8 cellular contexts compared by ENCODE assay signal in the genomic region with DNA sequence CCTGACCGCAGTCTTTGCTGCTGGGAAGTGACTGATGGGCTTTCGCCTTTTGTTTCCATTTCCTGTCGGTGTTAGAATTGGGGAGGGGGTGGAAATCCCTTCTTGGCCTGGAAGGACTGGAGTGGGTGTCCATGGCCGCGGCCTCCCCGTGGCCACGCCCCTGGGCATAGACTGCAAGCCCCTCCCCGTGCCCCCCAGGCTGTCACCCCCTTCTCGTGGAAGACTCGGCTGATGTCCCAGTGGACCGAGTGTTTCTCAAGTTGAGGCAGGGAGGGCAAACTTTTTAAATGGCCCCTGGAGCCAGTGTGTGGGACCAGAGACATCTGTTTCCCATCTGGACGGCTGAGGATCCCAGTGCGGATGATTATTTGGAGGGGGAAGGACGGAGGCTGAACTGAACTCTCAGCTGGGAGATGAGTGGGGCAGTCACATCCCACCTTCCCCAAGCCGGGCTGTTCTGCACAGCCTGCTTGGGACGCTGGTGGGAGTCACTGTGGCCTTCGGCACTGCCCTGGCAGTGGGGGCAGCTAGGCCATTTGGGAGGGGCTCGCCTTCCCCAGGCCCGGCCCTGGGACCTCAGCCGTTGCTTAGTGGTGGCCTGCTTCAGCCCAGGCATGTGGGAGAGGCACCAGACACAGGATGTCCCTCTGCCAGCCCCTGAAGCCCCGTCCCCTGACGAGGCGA. TPM values are rescaled to one million over a fixed set of nuclear protein-coding genes. Genes with fewer than 3 reads are reported as not detected.
DNase-seq lines count a peak whose midpoint lies in the region; ATAC-seq and TF ChIP-seq lines count a peak whose summit lies in the region.

No MANE protein-coding gene starts in this region.

- WGBS in GM23248 (ENCODE audit: low coverage in 1 of 2, low lambda C conversion rate in 2 of 2, missing lambda C conversion rate in 2 of 2), 2 experiments = 0 to 3% methylated on average over 14 to 22 of the region's 23 CpGs
- WGBS in heart left ventricle, 4 donors = 0 to 9% (median 4%) methylated on average over 15 to 23 of the region's 23 CpGs

- H3K9me2 ChIP-seq in GM23248 (ENCODE audit: insufficient read depth) = no peaks in the 10 kb centered on the region

- H3K9ac ChIP-seq in GM23248 = peak overlapping the region; percentile 97

- peak overlapping the region; percentile 97 for H3K4me2 ChIP-seq in GM23248 (ENCODE audit: unreplicated experiment)

- in situ Hi-C loops in GM23248 (cut with MboI) = loop anchor here (10.0 kb wide), 1 partner anchor 64 kb away; no protein-coding TSS in a partner anchor
- in situ Hi-C loops in gastrocnemius medialis (cut with MboI; ENCODE audit: low sequenced_read_pairs in 4 of 4) = no loop called here

- peak in 1 of 4 donors; percentile 4 for ATAC-seq in heart left ventricle
- no peak for ATAC-seq in gastrocnemius medialis
- ATAC-seq in HG02884 (IDR thresholded peaks at IDR 0.05; ENCODE audit: unreplicated experiment) = no peak
- ATAC-seq in HG03354 (IDR thresholded peaks at IDR 0.05; ENCODE audit: poor library complexity, severe bottlenecking, unreplicated experiment) = no peak

- H3K27ac Mint-ChIP-seq in activated CD4-positive, alpha-beta memory T cell treated with anti-CD3 and anti-CD28 coated beads, Interleukin-2, amount 10 ng/mL, durations not matched to agents 7 days and 5 days = peak overlapping the region; percentile 75

- peaks cover 43% of the 10 kb centered on the region for H3K4me1 Mint-ChIP-seq in activated CD4-positive, alpha-beta memory T cell treated with anti-CD3 and anti-CD28 coated beads, Interleukin-2, amount 10 ng/mL, durations not matched to agents 7 days and 5 days

- peak overlapping the region; percentile 85 for H3K4me3 Mint-ChIP-seq in activated CD4-positive, alpha-beta memory T cell treated with anti-CD3 and anti-CD28 coated beads, Interleukin-2, amount 10 ng/mL, durations not matched to agents 7 days and 5 days

- no peak overlapping the region for H2AFZ ChIP-seq in GM23248

- H4K20me1 ChIP-seq in GM23248 (ENCODE audit: insufficient read depth) = no peaks in the 10 kb centered on the region; the same call in 1 of the 2 replicates

- no peaks in the 10 kb centered on the region for H3K9me3 ChIP-seq in GM23248 (ENCODE audit: low read depth)
- no peaks in the 10 kb centered on the region for H3K9me3 ChIP-seq in heart left ventricle
- H3K9me3 ChIP-seq in gastrocnemius medialis = no peaks in the 10 kb centered on the region

- H3K4me1 ChIP-seq in GM23248 (ENCODE audit: insufficient read depth) (peaks cover 30% of the 10 kb centered on the region), heart left ventricle (peaks cover 31 to 91% (median 59%) of the 10 kb centered on the region in 12 donors), gastrocnemius medialis (peaks cover 48 to 55% of the 10 kb centered on the region in 2 donors)

- no peaks in the 10 kb centered on the region for H3K9me3 Mint-ChIP-seq in activated CD4-positive, alpha-beta memory T cell treated with anti-CD3 and anti-CD28 coated beads, Interleukin-2, amount 10 ng/mL, durations not matched to agents 7 days and 5 days

- H3K79me2 ChIP-seq in GM23248 (ENCODE audit: insufficient read depth) = peaks cover 66% of the 10 kb centered on the region

- DNase-seq in GM23248 = peak; percentile 88
- DNase-seq in activated CD4-positive, alpha-beta memory T cell treated with anti-CD3 and anti-CD28 coated beads, Interleukin-2, amount 10 ng/mL, durations not matched to agents 7 days and 5 days = no peak
- peak in 4 of 5 donors; percentile 65 to 79 (median 72) for DNase-seq in heart left ventricle
- peak in 1 of 2 donors; percentile 30 for DNase-seq in gastrocnemius medialis
- no peak for DNase-seq in activated effector memory CD4-positive, alpha-beta T cell treated with Interleukin-2 at 50 U/mL for 16 hours
- DNase-seq in DMS153 (lab: John Stamatoyannopoulos, UW) = no peak

- CTCF ChIA-PET in activated CD4-positive, alpha-beta memory T cell treated with anti-CD3 and anti-CD28 coated beads, Interleukin-2, amount 10 ng/mL, durations not matched to agents 7 days and 5 days (lab: Charles Lee) = interaction anchor here (0.9 to 3.6 kb wide), 3 partner anchors 22 to 77 kb away, joined by 3 to 15 read pairs (median 9); partner anchors contain the start of genes C11orf21, TSPAN32 and TSSC4

- no peaks in the 10 kb centered on the region for H3K27me3 Mint-ChIP-seq in activated CD4-positive, alpha-beta memory T cell treated with anti-CD3 and anti-CD28 coated beads, Interleukin-2, amount 10 ng/mL, durations not matched to agents 7 days and 5 days

- H3K27me3 ChIP-seq in GM23248 (replicated peaks; ENCODE audit: insufficient read depth) (no peaks in the 10 kb centered on the region), heart left ventricle (no peaks in the 10 kb centered on the region), gastrocnemius medialis (no peaks in the 10 kb centered on the region)

- no peak for TF ChIP-seq CTCF in heart left ventricle (IDR thresholded peaks at IDR 0.05)
- no peak for TF ChIP-seq CTCF in gastrocnemius medialis (IDR thresholded peaks at IDR 0.05 in 4 of 5, conservative IDR thresholded peaks at IDR 0.05 in 1 of 5)

- H3F3A ChIP-seq in GM23248 (ENCODE audit: insufficient read depth) = 0 out of 2 replicates have a peak, but pooled peaks cover 9% of the 10 kb centered on the region

- H3K27ac ChIP-seq in GM23248 (peak overlapping the region; percentile 89), heart left ventricle (peak overlapping the region; percentile 91 to 100 (median 99)), gastrocnemius medialis (peak overlapping the region; percentile 89 to 95 (median 91))

- POLR2A ChIA-PET in activated CD4-positive, alpha-beta memory T cell treated with anti-CD3 and anti-CD28 coated beads, Interleukin-2, amount 10 ng/mL, durations not matched to agents 7 days and 5 days (lab: Charles Lee) = interaction anchor here (0.8 to 4.0 kb wide), 8 partner anchors 8 to 74 kb away, joined by 3 to 52 read pairs (median 4); partner anchors contain the start of genes C11orf21, TSPAN32 and TSSC4

- TF ChIP-seq POLR2A in heart left ventricle (IDR thresholded peaks at IDR 0.05) = no peak
- TF ChIP-seq POLR2A in gastrocnemius medialis (IDR thresholded peaks at IDR 0.05) = no peak

- H3K4me3 ChIP-seq in GM23248 (peak overlapping the region; percentile 99), heart left ventricle (peak overlapping the region; percentile 70 to 100 (median 100)), gastrocnemius medialis (peak overlapping the region; percentile 73 to 98 (median 92))

- H3K36me3 ChIP-seq in GM23248 (ENCODE audit: low read depth) (no peaks in the 10 kb centered on the region), heart left ventricle (no peaks in the 10 kb centered on the region), gastrocnemius medialis (no peaks in the 10 kb centered on the region)

- H3K36me3 Mint-ChIP-seq in activated CD4-positive, alpha-beta memory T cell treated with anti-CD3 and anti-CD28 coated beads, Interleukin-2, amount 10 ng/mL, durations not matched to agents 7 days and 5 days (ENCODE audit: low read depth) = peaks cover 15% of the 10 kb centered on the region

- intact Hi-C loops in heart left ventricle (cut with DNase I) = loop anchor here in 6 of 10 donors (1.0 to 5.0 kb wide), 5 partner anchors 22 to 71 kb away; partner anchors contain the start of gene TSSC4 (in 2 of the 6)
- intact Hi-C loops in gastrocnemius medialis (cut with DNase I; ENCODE audit: low total_unique reads) = loop anchor here (1.0 to 5.0 kb wide), 4 partner anchors 22 to 71 kb away; partner anchors contain the start of gene TSSC4

RNA-seq across cellular contexts. Expression of gene CD81, which starts 1.6 kb away (rescaled TPM):
- 363 and 434 TPM in 2 replicates for total RNA-seq in GM23248 (2014; rRNA removed; shearing (Covaris generic))
- polyA plus RNA-seq in GM23248 (2016; fragmentation: Nextera tagmentation; extraction: Ambion mirVana) (66.8 and 67.6 TPM in 2 replicates), heart left ventricle (100 to 1,000 TPM; 442 to 518 TPM)
- 100 to 1,000 TPM; 192 TPM for total RNA-seq in activated CD4-positive, alpha-beta memory T cell treated with anti-CD3 and anti-CD28 coated beads, Interleukin-2, amount 10 ng/mL, durations not matched to agents 7 days and 5 days
- total RNA-seq in heart left ventricle (100 to 1,000 TPM; 277 to 994 (median 568) TPM), gastrocnemius medialis (10 to 100 TPM; 54.5 to 87.0 (median 66.8) TPM)

RNA-seq across cellular contexts. Expression of gene TSSC4, which starts 21.9 kb away (rescaled TPM):
- total RNA-seq in GM23248 (2014; rRNA removed; shearing (Covaris generic)) = 44.4 and 50.3 TPM in 2 replicates
- polyA plus RNA-seq in GM23248 (2016; fragmentation: Nextera tagmentation; extraction: Ambion mirVana) (61.8 and 69.8 TPM in 2 replicates), heart left ventricle (10 to 100 TPM; 34.6 to 75.9 TPM)
- total RNA-seq in activated CD4-positive, alpha-beta memory T cell treated with anti-CD3 and anti-CD28 coated beads, Interleukin-2, amount 10 ng/mL, durations not matched to agents 7 days and 5 days = 10 to 100 TPM; 46.4 to 46.5 TPM
- total RNA-seq in heart left ventricle (10 to 100 TPM; 23.4 to 45.2 (median 37.2) TPM), gastrocnemius medialis (10 to 100 TPM; 53.4 to 92.5 (median 76.8) TPM)

Comparison
In these comparisons a context has a peak if more than half of its experiments do, and no peak if none do; other contexts are left out.
1. DNase-seq: peak in GM23248 (single experiment) and heart left ventricle (4 of 5); none in activated CD4-positive, alpha-beta memory T cell treated with anti-CD3 and anti-CD28 coated beads, Interleukin-2, amount 10 ng/mL, durations not matched to agents 7 days and 5 days (single experiment), activated effector memory CD4-positive, alpha-beta T cell treated with Interleukin-2 at 50 U/mL for 16 hours (single experiment) and DMS153 (single experiment).
2. Peak in every context shown above with its lines, with median percentiles within 50 percentile points of each other: H3K27ac ChIP-seq and H3K4me3 ChIP-seq.